In genomic region chr22:46039531-46039930, GRCh38 we compare ENCODE assay signal across 19 cellular contexts.
A peak's percentile ranks its signal among the peaks of the same experiment; 100 is the strongest.
DNase-seq lines count a peak whose midpoint lies in the region; ATAC-seq and TF ChIP-seq lines count a peak whose summit lies in the region.
"Had no signal": no experiment of that assay in that cellular context is flagged by ENCODE, and none has a peak within 500 bp of the region (broad histone marks: within the 10 kb centered on the region; RNA-seq: fewer than 3 reads in every experiment).

No MANE protein-coding gene starts in this region.

- no peak overlapping the region for H2BK15ac ChIP-seq in mesenchymal stem cell (ENCODE audit: low read depth, poor library complexity, severe bottlenecking)

- no peak overlapping the region for H4K91ac ChIP-seq in mesenchymal stem cell (ENCODE audit: low read length)

- peak overlapping the region; percentile 50 for H3K9ac ChIP-seq in mesenchymal stem cell (ENCODE audit: low read length)

- H3K36me3 ChIP-seq in RWPE2 (ENCODE audit: low read depth) (no peaks in the 10 kb centered on the region), mesenchymal stem cell (ENCODE audit: control insufficient read depth in 1 of 2, insufficient read depth in 2 of 2, low read depth in 1 of 2, low read length in 2 of 2) (peaks cover 0 to 4% of the 10 kb centered on the region in 2 experiments)

- no peak overlapping the region for H3K14ac ChIP-seq in mesenchymal stem cell (ENCODE audit: low read length in 2 of 2)

- peaks cover 25% of the 10 kb centered on the region for H3K79me1 ChIP-seq in mesenchymal stem cell (replicated peaks; ENCODE audit: low read length, poor library complexity, severe bottlenecking)

- H3K9me3 ChIP-seq in RWPE2 (ENCODE audit: severe bottlenecking), result no peaks in the 10 kb centered on the region
- H3K9me3 ChIP-seq in mesenchymal stem cell (ENCODE audit: control insufficient read depth, low read length), result no peaks in the 10 kb centered on the region

- H2BK12ac ChIP-seq in mesenchymal stem cell (ENCODE audit: low read length in 2 of 2), result no peak overlapping the region

- no peak overlapping the region for H3K4ac ChIP-seq in mesenchymal stem cell (ENCODE audit: low read depth in 1 of 2, low read length in 2 of 2)

- peaks cover 55% of the 10 kb centered on the region for H3K4me1 ChIP-seq in RWPE2 (ENCODE audit: insufficient read depth, poor library complexity, severe bottlenecking)
- H3K4me1 ChIP-seq in mesenchymal stem cell (ENCODE audit: control insufficient read depth, insufficient read depth, low read depth, low read length), result peaks cover 26% of the 10 kb centered on the region

- no peak overlapping the region for H2AK5ac ChIP-seq in mesenchymal stem cell (ENCODE audit: low read length, severe bottlenecking)

- TF ChIP-seq CTCF in RWPE2 (IDR thresholded peaks at IDR 0.05; ENCODE audit: poor library complexity, severe bottlenecking) (no peak), GM20000 (IDR thresholded peaks at IDR 0.05; ENCODE audit: extremely low read depth, missing control alignments) (no peak)

- no peak overlapping the region for H3K23ac ChIP-seq in mesenchymal stem cell (ENCODE audit: low read length in 2 of 2)

- H3K18ac ChIP-seq in mesenchymal stem cell (ENCODE audit: low read depth in 1 of 2, low read length in 2 of 2), result no peak overlapping the region

- no peak overlapping the region for H2AFZ ChIP-seq in mesenchymal stem cell (ENCODE audit: low read depth, low read length)

- H3K4me2 ChIP-seq in mesenchymal stem cell (ENCODE audit: low read length, poor library complexity, severe bottlenecking), result no peak overlapping the region

- ATAC-seq in RWPE2 (ENCODE audit: low read depth), result no peak
- no peak for ATAC-seq in GM18861 (IDR thresholded peaks at IDR 0.05; ENCODE audit: unreplicated experiment)
- ATAC-seq: left lobe of liver, Right ventricle myocardium inferior had no signal

- in situ Hi-C loops in ACHN (cut with HindIII; ENCODE audit: low pct_ligation_motif_present, low pct_unique_long_range_greater_than_20kb, low sequenced_read_pairs), result no loop called here

- no peaks in the 10 kb centered on the region for H3K27me3 ChIP-seq in RWPE2 (ENCODE audit: insufficient read depth, poor library complexity, severe bottlenecking)
- H3K27me3 ChIP-seq in mesenchymal stem cell (ENCODE audit: control insufficient read depth in 1 of 2, insufficient read depth in 1 of 2, low read length in 2 of 2), result no peaks in the 10 kb centered on the region

- H4K8ac ChIP-seq in mesenchymal stem cell (ENCODE audit: low read length), result no peak overlapping the region

- WGBS in mesenchymal stem cell, result 86% methylated on average over 5 of the region's 6 CpGs

- no peak overlapping the region for H2BK120ac ChIP-seq in mesenchymal stem cell (ENCODE audit: low read depth, low read length)

- H3K4me3 ChIP-seq in RWPE2 (ENCODE audit: severe bottlenecking) (no peak overlapping the region), mesenchymal stem cell (ENCODE audit: insufficient read depth in 1 of 2, low read depth in 1 of 2, low read length in 2 of 2) (no peak overlapping the region)

- H3K27ac ChIP-seq in RWPE2 (ENCODE audit: poor library complexity, severe bottlenecking), result peak overlapping the region; percentile 87
- H3K27ac ChIP-seq in mesenchymal stem cell (ENCODE audit: low read length, poor library complexity, severe bottlenecking), result no peak overlapping the region

- H2BK5ac ChIP-seq in mesenchymal stem cell (ENCODE audit: low read depth, low read length, poor library complexity, severe bottlenecking), result no peak overlapping the region

- DNase-seq in NCI-H2107 treated with DMSO at 0.1 percent for 48 hours (lab: John Stamatoyannopoulos, UW; ENCODE audit: unreplicated experiment) (peak; percentile 53), NCI-H2107 (lab: John Stamatoyannopoulos, UW) (no peak), RWPE2 (ENCODE audit: low spot score) (no peak), mesenchymal stem cell (no peak), superior temporal gyrus (ENCODE audit: extremely low spot score) (peak; percentile 13), GM20000 (ENCODE audit: low spot score) (no peak), ACHN (no peak)
- DNase-seq: activated CD4-positive, alpha-beta T cell treated with anti-CD3 and anti-CD28 coated beads, Interleukin-2, amount 50 U/mL, for 1 hour; activated gamma-delta T cell treated with Interleukin-2 at 50 U/mL for 16 hours; C1 segment of cervical spinal cord; caudate nucleus; glutamatergic neuron; midbrain; NCI-H1694 treated with DMSO at 0.1 percent for 48 hours; NCI-H446; T-helper 1 cell had no signal

Comparison
In these comparisons a context has a peak if more than half of its experiments do, and no peak if none do; other contexts are left out.
1. DNase-seq: peak in NCI-H2107 treated with DMSO at 0.1 percent for 48 hours (single experiment) and superior temporal gyrus (single experiment); none in NCI-H2107 (single experiment), RWPE2 (single experiment), mesenchymal stem cell (single experiment), GM20000 (single experiment) and ACHN (single experiment).